In genomic region chr1:234862360-234862943, GRCh38 we compare ENCODE assay signal across 11 cellular contexts.
A peak's percentile ranks its signal among the peaks of the same experiment; 100 is the strongest.
DNase-seq lines count a peak whose midpoint lies in the region; ATAC-seq and TF ChIP-seq lines count a peak whose summit lies in the region.
"Had no signal": no experiment of that assay in that cellular context is flagged by ENCODE, and none has a peak within 500 bp of the region (broad histone marks: within the 10 kb centered on the region; RNA-seq: fewer than 3 reads in every experiment).

No MANE protein-coding gene starts in this region.

- intact Hi-C loops in thyroid gland (cut with DNase I): no loop called here

- H3K4me3 ChIP-seq in neuron (ENCODE audit: low read length) (no peak overlapping the region), thyroid gland (replicated peaks in 1 of 3) (no peak overlapping the region)

- H2AFZ ChIP-seq in neuron (ENCODE audit: low read depth, low read length): peak overlapping the region; percentile 20

- H3K4me1 ChIP-seq in foreskin keratinocyte (peaks cover 29% of the 10 kb centered on the region), neuron (ENCODE audit: insufficient read depth, low read length) (no peaks in the 10 kb centered on the region), thyroid gland (peaks cover 10 to 19% of the 10 kb centered on the region in 2 donors)

- H3K27ac ChIP-seq in VCaP: peak overlapping the region; percentile 77
- H3K27ac ChIP-seq in foreskin keratinocyte: peak overlapping the region; percentile 60
- H3K27ac ChIP-seq in thyroid gland: peak overlapping the region; percentile 69 to 82 (median 78)

- 58 to 72% methylated on average over 7 of the region's 7 CpGs for WGBS in thyroid gland, 2 donors

- H3K27me3 ChIP-seq in foreskin keratinocyte: no peaks in the 10 kb centered on the region
- no peaks in the 10 kb centered on the region for H3K27me3 ChIP-seq in neuron (ENCODE audit: insufficient read depth, low read length)
- H3K27me3 ChIP-seq in thyroid gland: no peaks in the 10 kb centered on the region

- H3K36me3 ChIP-seq in neuron (ENCODE audit: insufficient read depth, low read length) (no peaks in the 10 kb centered on the region), thyroid gland (no peaks in the 10 kb centered on the region)

- DNase-seq in foreskin keratinocyte (no peak), thyroid gland (no peak), NCI-H2029 (lab: John Stamatoyannopoulos, UW) (no peak), NCI-H1930 (lab: John Stamatoyannopoulos, UW) (no peak), NAMALWA (ENCODE audit: low spot score) (no peak)
- DNase-seq: activated CD8-positive, alpha-beta memory T cell treated with anti-CD3 and anti-CD28 coated beads, Interleukin-2, amount 50 U/mL, for 4 hours; NCI-H146; stimulated activated naive CD4-positive, alpha-beta T cell treated with Interleukin-2 at 50 U/mL for 16 hours had no signal

- H3K9me3 ChIP-seq in neuron (ENCODE audit: low read length): peaks cover 3% of the 10 kb centered on the region
- no peaks in the 10 kb centered on the region for H3K9me3 ChIP-seq in thyroid gland

- ATAC-seq in foreskin keratinocyte (no peak), GM19035 (IDR thresholded peaks at IDR 0.05; ENCODE audit: unreplicated experiment) (no peak)

- no peak for TF ChIP-seq POLR2A in thyroid gland (IDR thresholded peaks at IDR 0.05)

- TF ChIP-seq CTCF in VCaP (conservative IDR thresholded peaks at IDR 0.05): no peak
- TF ChIP-seq CTCF in foreskin keratinocyte (conservative IDR thresholded peaks at IDR 0.05): no peak
- TF ChIP-seq CTCF in thyroid gland (IDR thresholded peaks at IDR 0.05): no peak
